ENCODE assay signal across 8 cellular contexts in the genomic region with DNA sequence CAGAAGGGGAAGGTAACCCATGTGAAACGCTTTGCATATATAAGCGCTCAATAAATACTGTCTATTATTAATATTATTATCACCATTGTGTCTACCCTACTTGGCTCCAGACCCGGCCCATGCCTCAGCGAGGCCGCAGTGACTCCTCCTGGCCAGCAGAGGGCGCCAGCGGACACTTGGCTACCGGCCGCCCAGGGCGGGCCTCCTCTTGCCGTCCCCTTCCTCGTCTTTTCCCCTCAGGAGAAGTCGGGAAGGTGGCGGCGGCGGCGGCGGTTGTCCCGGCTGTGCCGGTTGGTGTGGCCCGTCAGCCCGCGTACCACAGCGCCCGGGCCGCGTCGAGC. TPM values are rescaled to one million over a fixed set of nuclear protein-coding genes. Genes with fewer than 3 reads are reported as not detected.
DNase-seq lines count a peak whose midpoint lies in the region; ATAC-seq and TF ChIP-seq lines count a peak whose summit lies in the region.

A gene with protein sequence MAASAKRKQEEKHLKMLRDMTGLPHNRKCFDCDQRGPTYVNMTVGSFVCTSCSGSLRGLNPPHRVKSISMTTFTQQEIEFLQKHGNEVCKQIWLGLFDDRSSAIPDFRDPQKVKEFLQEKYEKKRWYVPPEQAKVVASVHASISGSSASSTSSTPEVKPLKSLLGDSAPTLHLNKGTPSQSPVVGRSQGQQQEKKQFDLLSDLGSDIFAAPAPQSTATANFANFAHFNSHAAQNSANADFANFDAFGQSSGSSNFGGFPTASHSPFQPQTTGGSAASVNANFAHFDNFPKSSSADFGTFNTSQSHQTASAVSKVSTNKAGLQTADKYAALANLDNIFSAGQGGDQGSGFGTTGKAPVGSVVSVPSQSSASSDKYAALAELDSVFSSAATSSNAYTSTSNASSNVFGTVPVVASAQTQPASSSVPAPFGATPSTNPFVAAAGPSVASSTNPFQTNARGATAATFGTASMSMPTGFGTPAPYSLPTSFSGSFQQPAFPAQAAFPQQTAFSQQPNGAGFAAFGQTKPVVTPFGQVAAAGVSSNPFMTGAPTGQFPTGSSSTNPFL (plus strand): TSS at position 233 of the 341 bp plus-strand sequence. CDS start 266 bp downstream, outside the sequence.

- peak within 1 kb of the TSS; percentile 69 for H3K4me3 ChIP-seq in Jurkat, Clone E6-1 (ENCODE audit: low read length)
- peak within 1 kb of the TSS; percentile 89 for H3K4me3 ChIP-seq in fibroblast of pulmonary artery (replicated peaks; ENCODE audit: low read depth, low read length)

- H3K27ac ChIP-seq in RWPE1, result peak within 1 kb of the TSS; percentile 77

- CTCF ChIA-PET in RWPE1 (lab: Yijun Ruan, JAX), result interaction anchor here (0.7 to 0.8 kb wide), 3 partner anchors 11 to 290 kb away, joined by 3 to 4 read pairs (median 4); no protein-coding TSS in a partner anchor

- DNase-seq in EH (ENCODE audit: low read depth) (peak; percentile 76), RWPE1 (ENCODE audit: low spot score) (peak; percentile 91), fibroblast of pulmonary artery (ENCODE audit: low read depth) (peak; percentile 84)
- DNase-seq in Jurkat, Clone E6-1 (ENCODE audit: low read depth, low spot score), result peak; percentile 50
- peak; percentile 81 for DNase-seq in activated T-helper 2 cell treated with anti-CD3 and anti-CD28 coated beads, Interferon-gamma antibody, Interleukin-2, Interleukin-4, amounts not matched to agents 10 μg/mL and 5 μg/mL and 100 μg/mL, durations not matched to agents 14 hours and 24 hours and 36 hours (ENCODE audit: low spot score)

- H3K4me3 Mint-ChIP-seq in activated T-helper 2 cell treated with anti-CD3 and anti-CD28 coated beads, Interferon-gamma antibody, Interleukin-2, Interleukin-4, amounts not matched to agents 10 μg/mL and 5 μg/mL and 100 μg/mL, durations not matched to agents 14 hours and 24 hours and 36 hours (ENCODE audit: low read depth), result peak within 1 kb of the TSS; percentile 88
- H3K4me3 Mint-ChIP-seq in nephron, result peak within 1 kb of the TSS; percentile 87 to 90 (median 89)
- H3K4me3 Mint-ChIP-seq in stimulated activated naive CD8-positive, alpha-beta T cell treated with anti-CD3 and anti-CD28 coated beads, Interleukin-15, Interleukin-2, amounts not matched to agents 100 ng/mL and 50 ng/mL, for 24 hours, result peak within 1 kb of the TSS; percentile 99

- H3K27ac Mint-ChIP-seq in activated T-helper 2 cell treated with anti-CD3 and anti-CD28 coated beads, Interferon-gamma antibody, Interleukin-2, Interleukin-4, amounts not matched to agents 10 μg/mL and 5 μg/mL and 100 μg/mL, durations not matched to agents 14 hours and 24 hours and 36 hours, result peak within 1 kb of the TSS; percentile 78
- peak within 1 kb of the TSS; percentile 9 to 88 (median 85) for H3K27ac Mint-ChIP-seq in nephron
- H3K27ac Mint-ChIP-seq in stimulated activated naive CD8-positive, alpha-beta T cell treated with anti-CD3 and anti-CD28 coated beads, Interleukin-15, Interleukin-2, amounts not matched to agents 100 ng/mL and 50 ng/mL, for 24 hours, result peak within 1 kb of the TSS; percentile 94

- intact Hi-C loops in activated T-helper 2 cell treated with anti-CD3 and anti-CD28 coated beads, Interferon-gamma antibody, Interleukin-2, Interleukin-4, amounts not matched to agents 10 μg/mL and 5 μg/mL and 100 μg/mL, durations not matched to agents 14 hours and 24 hours and 36 hours (cut with micrococcal nuclease), result loop anchor here (1.0 to 10.0 kb wide), 5 partner anchors 10 to 293 kb away; no protein-coding TSS in a partner anchor

- no peaks in the 10 kb centered on the region for H3K36me3 Mint-ChIP-seq in activated T-helper 2 cell treated with anti-CD3 and anti-CD28 coated beads, Interferon-gamma antibody, Interleukin-2, Interleukin-4, amounts not matched to agents 10 μg/mL and 5 μg/mL and 100 μg/mL, durations not matched to agents 14 hours and 24 hours and 36 hours (ENCODE audit: low read depth)
- H3K36me3 Mint-ChIP-seq in nephron (ENCODE audit: low read depth), result no peaks in the 10 kb centered on the region
- peaks cover 16% of the 10 kb centered on the region for H3K36me3 Mint-ChIP-seq in stimulated activated naive CD8-positive, alpha-beta T cell treated with anti-CD3 and anti-CD28 coated beads, Interleukin-15, Interleukin-2, amounts not matched to agents 100 ng/mL and 50 ng/mL, for 24 hours (ENCODE audit: low read depth)

- no peaks in the 10 kb centered on the region for H3K9me3 Mint-ChIP-seq in activated T-helper 2 cell treated with anti-CD3 and anti-CD28 coated beads, Interferon-gamma antibody, Interleukin-2, Interleukin-4, amounts not matched to agents 10 μg/mL and 5 μg/mL and 100 μg/mL, durations not matched to agents 14 hours and 24 hours and 36 hours
- no peaks in the 10 kb centered on the region for H3K9me3 Mint-ChIP-seq in nephron
- no peaks in the 10 kb centered on the region for H3K9me3 Mint-ChIP-seq in stimulated activated naive CD8-positive, alpha-beta T cell treated with anti-CD3 and anti-CD28 coated beads, Interleukin-15, Interleukin-2, amounts not matched to agents 100 ng/mL and 50 ng/mL, for 24 hours

- H3K4me1 Mint-ChIP-seq in activated T-helper 2 cell treated with anti-CD3 and anti-CD28 coated beads, Interferon-gamma antibody, Interleukin-2, Interleukin-4, amounts not matched to agents 10 μg/mL and 5 μg/mL and 100 μg/mL, durations not matched to agents 14 hours and 24 hours and 36 hours (ENCODE audit: low read depth), result peaks cover 31% of the 10 kb centered on the region
- peaks cover 25% of the 10 kb centered on the region for H3K4me1 Mint-ChIP-seq in nephron
- peaks cover 59% of the 10 kb centered on the region for H3K4me1 Mint-ChIP-seq in stimulated activated naive CD8-positive, alpha-beta T cell treated with anti-CD3 and anti-CD28 coated beads, Interleukin-15, Interleukin-2, amounts not matched to agents 100 ng/mL and 50 ng/mL, for 24 hours (ENCODE audit: low read depth)

- peak; percentile 96 for TF ChIP-seq CTCF in RWPE1 (conservative IDR thresholded peaks at IDR 0.05; ENCODE audit: low read depth)
- TF ChIP-seq CTCF in fibroblast of pulmonary artery (IDR thresholded peaks at IDR 0.05; ENCODE audit: low read length, missing control alignments), result peak; percentile 92
- TF ChIP-seq CTCF in nephron (IDR thresholded peaks at IDR 0.05; ENCODE audit: unreplicated experiment in 3 of 3), result peak; percentile 99

- POLR2A ChIA-PET in RWPE1 (lab: Yijun Ruan, JAX; ENCODE audit: low non-redundant PET), result no interaction called here

- ATAC-seq in GM21619 (IDR thresholded peaks at IDR 0.05; ENCODE audit: unreplicated experiment), result peak; percentile 84

- H3K27me3 Mint-ChIP-seq in activated T-helper 2 cell treated with anti-CD3 and anti-CD28 coated beads, Interferon-gamma antibody, Interleukin-2, Interleukin-4, amounts not matched to agents 10 μg/mL and 5 μg/mL and 100 μg/mL, durations not matched to agents 14 hours and 24 hours and 36 hours (ENCODE audit: low read depth), result no peaks in the 10 kb centered on the region
- peaks cover 2% of the 10 kb centered on the region for H3K27me3 Mint-ChIP-seq in nephron (ENCODE audit: low read depth)
- H3K27me3 Mint-ChIP-seq in stimulated activated naive CD8-positive, alpha-beta T cell treated with anti-CD3 and anti-CD28 coated beads, Interleukin-15, Interleukin-2, amounts not matched to agents 100 ng/mL and 50 ng/mL, for 24 hours, result no peaks in the 10 kb centered on the region

RNA-seq across cellular contexts. Expression of the gene that starts here (rescaled TPM):
- polyA plus RNA-seq in Jurkat, Clone E6-1 (2012; ENCODE audit: insufficient read depth, insufficient read length), result 35.7 TPM
- total RNA-seq in activated T-helper 2 cell treated with anti-CD3 and anti-CD28 coated beads, Interferon-gamma antibody, Interleukin-2, Interleukin-4, amounts not matched to agents 10 μg/mL and 5 μg/mL and 100 μg/mL, durations not matched to agents 14 hours and 24 hours and 36 hours, result 137 and 139 TPM in 2 replicates

Comparison
In these comparisons a context has a peak if more than half of its experiments do, and no peak if none do; other contexts are left out.
1. Peak in every context shown above with its lines: DNase-seq, ATAC-seq, H3K4me3 ChIP-seq and H3K27ac ChIP-seq.